Comparison of ENCODE assay signal across 6 cellular contexts in genomic region chr19:49475995-49476880, GRCh38. TPM values are rescaled to one million over a fixed set of nuclear protein-coding genes. Genes with fewer than 3 reads are reported as not detected.
DNase-seq lines count a peak whose midpoint lies in the region; ATAC-seq and TF ChIP-seq lines count a peak whose summit lies in the region.

No MANE protein-coding gene starts in this region.

- H3K36me3 ChIP-seq in HAP-1 (replicated peaks): no peaks in the 10 kb centered on the region; the same call in 1 of the 2 replicates

- TF ChIP-seq CTCF in WI38 (IDR thresholded peaks at IDR 0.05; ENCODE audit: low read depth, low read length): peak; percentile 49

- DNase-seq in HAP-1 (ENCODE audit: low spot score in 2 of 2): peak; percentile 59 to 91
- DNase-seq in fibroblast of gingiva (ENCODE audit: low read depth): peak; percentile 43
- DNase-seq in stimulated activated naive CD4-positive, alpha-beta T cell (lab: John Stamatoyannopoulos, UW): peak; percentile 45 to 75 (median 66)
- DNase-seq in mesenteric fat pad (ENCODE audit: low spot score): no peak

- H3K9me3 ChIP-seq in HAP-1: no peaks in the 10 kb centered on the region

- no peak for ATAC-seq in HG02623 (IDR thresholded peaks at IDR 0.05; ENCODE audit: unreplicated experiment)

- H3K27me3 ChIP-seq in HAP-1 (ENCODE audit: low read depth): 0 out of 2 replicates have a peak, but pooled peaks cover 4% of the 10 kb centered on the region

- H3K4me1 ChIP-seq in HAP-1: peaks cover 4% of the 10 kb centered on the region

- H3K4me3 ChIP-seq in HAP-1: no peak overlapping the region
- no peak overlapping the region for H3K4me3 ChIP-seq in WI38 (ENCODE audit: low read depth, low read length)

- in situ Hi-C loops in HAP-1 (cut with MboI; ENCODE audit: low sequenced_read_pairs): loop anchor here (25.0 kb wide), 1 partner anchor 386 kb away; the partner anchor contains the start of genes PNKP and PTOV1

RNA-seq across cellular contexts. Expression of gene FLT3LG, which starts 2.2 kb away (rescaled TPM):
- 6.2 TPM for total RNA-seq in mesenteric fat pad

RNA-seq across cellular contexts. Expression of gene RPL13A, which starts 11.2 kb away (rescaled TPM):
- total RNA-seq in mesenteric fat pad: 2,027 TPM

RNA-seq across cellular contexts. Expression of gene RPS11, which starts 20.0 kb away (rescaled TPM):
- 1,458 TPM for total RNA-seq in mesenteric fat pad

RNA-seq across cellular contexts. Expression of gene ALDH16A1, which starts 23.2 kb away (rescaled TPM):
- 32.1 TPM for total RNA-seq in mesenteric fat pad

RNA-seq across cellular contexts. Expression of gene PIH1D1, which starts 24.6 kb away (rescaled TPM):
- total RNA-seq in mesenteric fat pad: 50.2 TPM
